In the genomic region with DNA sequence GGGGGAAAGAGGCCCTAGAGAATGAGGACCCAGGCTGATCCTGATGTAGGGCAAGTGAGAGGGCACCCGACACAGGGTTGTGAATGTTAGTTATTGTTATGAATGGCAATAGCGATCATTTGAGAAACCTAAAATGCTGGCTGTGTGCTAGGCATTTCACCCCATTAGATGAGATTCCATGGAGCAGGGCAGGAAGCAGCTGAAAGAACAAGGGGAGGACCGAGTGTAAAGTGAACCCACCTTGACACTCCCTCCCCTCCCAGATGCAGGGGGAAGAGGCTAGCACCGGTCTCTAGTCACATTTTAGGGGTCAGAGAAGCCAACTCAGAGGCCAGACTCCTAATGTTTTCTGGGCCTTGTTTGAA, we compare ENCODE assay signal across 6 cellular contexts. TPM values are rescaled to one million over a fixed set of nuclear protein-coding genes. Genes with fewer than 3 reads are reported as not detected.
A peak's percentile ranks its signal among the peaks of the same experiment; 100 is the strongest.
DNase-seq lines count a peak whose midpoint lies in the region; ATAC-seq, FAIRE-seq and TF ChIP-seq lines count a peak whose summit lies in the region.

No MANE protein-coding gene starts in this region.

- H3K4me1 ChIP-seq in stomach, result peaks cover 16 to 38% (median 24%) of the 10 kb centered on the region in 4 donors

- H3K27ac Mint-ChIP-seq in activated CD8-positive, alpha-beta memory T cell treated with anti-CD3 and anti-CD28 coated beads, Interleukin-2, amount 10 ng/mL, durations not matched to agents 7 days and 5 days, result no peak overlapping the region

- peaks cover 16% of the 10 kb centered on the region for H3K27me3 Mint-ChIP-seq in activated CD8-positive, alpha-beta memory T cell treated with anti-CD3 and anti-CD28 coated beads, Interleukin-2, amount 10 ng/mL, durations not matched to agents 7 days and 5 days

- DNase-seq in activated CD8-positive, alpha-beta memory T cell treated with anti-CD3 and anti-CD28 coated beads, Interleukin-2, amount 10 ng/mL, durations not matched to agents 7 days and 5 days, result no peak
- no peak for DNase-seq in activated CD8-positive, alpha-beta memory T cell treated with anti-CD3 and anti-CD28 coated beads, Interleukin-2, amount 50 U/mL, for 48 hours
- no peak for DNase-seq in epithelial cell of prostate (ENCODE audit: low read depth, low spot score)
- DNase-seq in stomach, result no peak
- no peak for DNase-seq in activated CD4-positive, CD25-positive, alpha-beta regulatory T cell (lab: John Stamatoyannopoulos, UW)
- no peak for DNase-seq in GM12892 (ENCODE audit: insufficient read length)

- intact Hi-C loops in stomach (cut with DNase I; ENCODE audit: low total_unique reads), result no loop called here

- no peak for TF ChIP-seq CTCF in stomach (IDR thresholded peaks at IDR 0.05)

- CTCF ChIA-PET in activated CD8-positive, alpha-beta memory T cell treated with anti-CD3 and anti-CD28 coated beads, Interleukin-2, amount 10 ng/mL, durations not matched to agents 7 days and 5 days (lab: Charles Lee), result interaction anchor here (1.2 to 24.4 kb wide), 4 partner anchors 10 to 160 kb away, joined by 3 to 458 read pairs (median 5); a partner anchor contains a TSS

- TF ChIP-seq EP300 in stomach (IDR thresholded peaks at IDR 0.05), result no peak

- peaks cover 40% of the 10 kb centered on the region for H3K4me1 Mint-ChIP-seq in activated CD8-positive, alpha-beta memory T cell treated with anti-CD3 and anti-CD28 coated beads, Interleukin-2, amount 10 ng/mL, durations not matched to agents 7 days and 5 days

- no peaks in the 10 kb centered on the region for H3K36me3 Mint-ChIP-seq in activated CD8-positive, alpha-beta memory T cell treated with anti-CD3 and anti-CD28 coated beads, Interleukin-2, amount 10 ng/mL, durations not matched to agents 7 days and 5 days

- H3K36me3 ChIP-seq in stomach, result peaks cover 0 to 5% (median 2%) of the 10 kb centered on the region in 4 donors

- TF ChIP-seq POLR2A in stomach (IDR thresholded peaks at IDR 0.05) (no peak), GM12892 (IDR thresholded peaks at IDR 0.05; ENCODE audit: low read depth, low read length) (no peak)

- H3K9me3 Mint-ChIP-seq in activated CD8-positive, alpha-beta memory T cell treated with anti-CD3 and anti-CD28 coated beads, Interleukin-2, amount 10 ng/mL, durations not matched to agents 7 days and 5 days (ENCODE audit: low read depth), result no peaks in the 10 kb centered on the region

- no peaks in the 10 kb centered on the region for H3K9me3 ChIP-seq in stomach

- H3K4me3 ChIP-seq in stomach, result peak overlapping the region; percentile 61 to 75 (median 64)

- peaks cover 0 to 13% (median 4%) of the 10 kb centered on the region in 3 donors for H3K27me3 ChIP-seq in stomach

- 30 to 47% (median 41%) methylated on average over 4 of the region's 4 CpGs for WGBS in stomach, 5 donors

- H3K27ac ChIP-seq in epithelial cell of prostate (peak overlapping the region; percentile 80), stomach (peak overlapping the region in 1 of 5 donors; percentile 64)

- FAIRE-seq in GM12892 (lab: Jason Lieb, UNC), result no peak

- peak overlapping the region; percentile 65 for H3K4me3 Mint-ChIP-seq in activated CD8-positive, alpha-beta memory T cell treated with anti-CD3 and anti-CD28 coated beads, Interleukin-2, amount 10 ng/mL, durations not matched to agents 7 days and 5 days

- ATAC-seq in activated CD8-positive, alpha-beta memory T cell treated with anti-CD3 and anti-CD28 coated beads, Interleukin-2, amount 10 ng/mL, durations not matched to agents 7 days and 5 days, result no peak

RNA-seq across cellular contexts. Expression of a gene that starts 0.6 kb away (rescaled TPM):
- total RNA-seq in activated CD8-positive, alpha-beta memory T cell treated with anti-CD3 and anti-CD28 coated beads, Interleukin-2, amount 10 ng/mL, durations not matched to agents 7 days and 5 days, result 1 to 10 TPM; 2.7 to 7.0 TPM
- total RNA-seq in stomach, result 10 to 100 TPM in 4 of 5 donors, 1 to 10 TPM in 1; 6.4 to 53.1 (median 20.6) TPM
- 10 to 100 TPM in 1 of 3 donors, 1 to 10 TPM in 2; 1.1 to 17.5 (median 1.4) TPM for polyA plus RNA-seq in stomach
- 0.70 TPM for polyA plus RNA-seq in GM12892 (2012; ENCODE audit: missing spikeins)

RNA-seq across cellular contexts. Expression of a gene that starts 30.3 kb away (rescaled TPM):
- 10 to 100 TPM; 15.6 to 20.1 TPM for total RNA-seq in activated CD8-positive, alpha-beta memory T cell treated with anti-CD3 and anti-CD28 coated beads, Interleukin-2, amount 10 ng/mL, durations not matched to agents 7 days and 5 days
- total RNA-seq in stomach, result 10 to 100 TPM in 1 of 5 donors, 1 to 10 TPM in 3, not detected in 1; 1.8 to 12.3 (median 5.6) TPM
- 1 to 10 TPM; 2.6 to 4.2 (median 2.9) TPM for polyA plus RNA-seq in stomach
- 1.0 TPM for polyA plus RNA-seq in GM12892 (2012; ENCODE audit: missing spikeins)

RNA-seq across cellular contexts. Expression of a gene that starts 33.8 kb away (rescaled TPM):
- 10 to 100 TPM; 69.5 to 79.5 TPM for total RNA-seq in activated CD8-positive, alpha-beta memory T cell treated with anti-CD3 and anti-CD28 coated beads, Interleukin-2, amount 10 ng/mL, durations not matched to agents 7 days and 5 days
- 10 to 100 TPM; 23.7 to 67.2 (median 34.3) TPM for total RNA-seq in stomach
- polyA plus RNA-seq in stomach, result 10 to 100 TPM; 17.7 to 26.4 (median 18.9) TPM
- polyA plus RNA-seq in GM12892 (2012; ENCODE audit: missing spikeins), result 14.8 TPM

RNA-seq across cellular contexts. Expression of a gene that starts 54.8 kb away (rescaled TPM):
- 100 to 1,000 TPM in 1 of 2 experiments, 10 to 100 TPM in 1; 97.0 to 131 TPM for total RNA-seq in activated CD8-positive, alpha-beta memory T cell treated with anti-CD3 and anti-CD28 coated beads, Interleukin-2, amount 10 ng/mL, durations not matched to agents 7 days and 5 days
- 100 to 1,000 TPM in 1 of 5 donors, 10 to 100 TPM in 4; 27.7 to 299 (median 79.5) TPM for total RNA-seq in stomach
- 10 to 100 TPM; 39.7 to 83.0 (median 46.0) TPM for polyA plus RNA-seq in stomach
- 12.3 TPM for polyA plus RNA-seq in GM12892 (2012; ENCODE audit: missing spikeins)

RNA-seq across cellular contexts. Expression of a gene that starts 56.4 kb away (rescaled TPM):
- total RNA-seq in activated CD8-positive, alpha-beta memory T cell treated with anti-CD3 and anti-CD28 coated beads, Interleukin-2, amount 10 ng/mL, durations not matched to agents 7 days and 5 days, result 10 to 100 TPM; 20.0 to 20.3 TPM
- total RNA-seq in stomach, result 10 to 100 TPM in 2 of 5 donors, 1 to 10 TPM in 2, under 1 TPM in 1; 0.58 to 17.4 (median 9.9) TPM
- polyA plus RNA-seq in stomach, result 1 to 10 TPM; 3.1 to 5.0 (median 3.7) TPM
- 2.4 TPM for polyA plus RNA-seq in GM12892 (2012; ENCODE audit: missing spikeins)
